ENCODE assay signal across 22 cellular contexts in the genomic region with DNA sequence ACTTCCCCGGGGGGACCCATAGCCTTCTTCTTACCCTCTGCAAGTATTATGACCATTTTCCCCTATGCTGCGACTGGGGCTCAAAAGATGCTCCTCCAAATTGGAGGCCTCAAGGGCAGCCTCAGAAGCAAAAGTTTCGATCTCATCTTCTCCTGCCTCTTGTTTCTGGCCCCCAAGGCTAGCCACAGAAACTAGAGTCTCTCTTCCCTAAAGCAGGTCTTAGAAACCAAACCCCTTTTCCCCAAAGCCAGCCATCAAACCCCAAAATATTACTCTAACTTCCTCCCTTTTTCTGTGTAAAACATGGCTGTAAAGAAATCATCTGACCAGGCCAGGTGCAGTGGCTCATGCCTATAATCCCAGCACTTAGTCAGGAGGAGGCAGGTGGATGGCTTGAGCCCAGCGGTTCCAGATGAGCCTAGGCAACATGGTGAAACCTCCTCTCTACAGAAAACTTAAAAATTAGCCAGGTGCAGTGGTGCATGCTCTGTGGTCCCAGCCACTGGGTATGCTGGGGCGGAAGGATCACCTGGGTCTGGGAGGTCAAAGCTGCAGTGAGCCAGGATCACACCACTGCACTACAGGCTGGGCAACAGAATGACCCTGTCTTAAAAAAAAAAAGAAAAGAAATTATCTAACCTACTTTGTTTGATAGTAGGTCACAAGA. TPM values are rescaled to one million over a fixed set of nuclear protein-coding genes. Genes with fewer than 3 reads are reported as not detected.
A peak's percentile ranks its signal among the peaks of the same experiment; 100 is the strongest.
DNase-seq lines count a peak whose midpoint lies in the region; ATAC-seq and TF ChIP-seq lines count a peak whose summit lies in the region.
"Had no signal": no experiment of that assay in that cellular context is flagged by ENCODE, and none has a peak within 500 bp of the region (broad histone marks: within the 10 kb centered on the region; RNA-seq: fewer than 3 reads in every experiment).

No MANE protein-coding gene starts in this region.

- CTCF ChIA-PET in activated CD4-positive, alpha-beta memory T cell treated with anti-CD3 and anti-CD28 coated beads, Interleukin-2, amount 10 ng/mL, durations not matched to agents 7 days and 5 days (lab: Charles Lee): no interaction called here

- POLR2A ChIA-PET in activated CD4-positive, alpha-beta memory T cell treated with anti-CD3 and anti-CD28 coated beads, Interleukin-2, amount 10 ng/mL, durations not matched to agents 7 days and 5 days (lab: Charles Lee): no interaction called here

- no peaks in the 10 kb centered on the region for H3K27me3 Mint-ChIP-seq in activated CD4-positive, alpha-beta memory T cell treated with anti-CD3 and anti-CD28 coated beads, Interleukin-2, amount 10 ng/mL, durations not matched to agents 7 days and 5 days
- H3K27me3 Mint-ChIP-seq: brain had no signal

- H3K9me3 Mint-ChIP-seq in activated CD4-positive, alpha-beta memory T cell treated with anti-CD3 and anti-CD28 coated beads, Interleukin-2, amount 10 ng/mL, durations not matched to agents 7 days and 5 days: no peaks in the 10 kb centered on the region
- H3K9me3 Mint-ChIP-seq: activated T-cell treated with anti-CD3 and anti-CD28 coated beads, Interleukin-2, amount 50 U/mL, for 4 hours had no signal

- H3K4me1 ChIP-seq in KMS-11 (ENCODE audit: low read depth, poor library complexity, severe bottlenecking) (peaks cover 30% of the 10 kb centered on the region), lower lobe of right lung (no peaks in the 10 kb centered on the region)
- H3K4me1 ChIP-seq: transverse colon had no signal

- H3K27me3 ChIP-seq in KMS-11 (ENCODE audit: insufficient read depth, low read depth) (no peaks in the 10 kb centered on the region), lower lobe of right lung (ENCODE audit: low read depth) (no peaks in the 10 kb centered on the region)
- H3K27me3 ChIP-seq: transverse colon had no signal

- peak overlapping the region; percentile 91 for H3K4me2 ChIP-seq in KMS-11
- H3K4me2 ChIP-seq: A549 had no signal

- H3K4me3 ChIP-seq in GM12865 (ENCODE audit: low read depth, low read length) (no peak overlapping the region), KMS-11 (IDR thresholded peaks at IDR 0.05; ENCODE audit: insufficient read depth, low read depth, low read length) (no peak overlapping the region), lower lobe of right lung (no peak overlapping the region)
- H3K4me3 ChIP-seq: A549, coronary artery, transverse colon had no signal

- no peak overlapping the region for H3K4me3 Mint-ChIP-seq in activated CD4-positive, alpha-beta memory T cell treated with anti-CD3 and anti-CD28 coated beads, Interleukin-2, amount 10 ng/mL, durations not matched to agents 7 days and 5 days
- H3K4me3 Mint-ChIP-seq: activated T-cell treated with anti-CD3 and anti-CD28 coated beads, Interleukin-2, amount 50 U/mL, for 4 hours; brain; nephron progenitor cell had no signal

- no peaks in the 10 kb centered on the region for H3K36me3 ChIP-seq in KMS-11 (ENCODE audit: insufficient read depth)
- H3K36me3 ChIP-seq in lower lobe of right lung: no peaks in the 10 kb centered on the region
- H3K36me3 ChIP-seq: transverse colon had no signal

- no peaks in the 10 kb centered on the region for H3K79me2 ChIP-seq in KMS-11 (ENCODE audit: insufficient read depth, low read depth)

- ATAC-seq in GM19468 (IDR thresholded peaks at IDR 0.05; ENCODE audit: extremely low read depth, unreplicated experiment): peak; percentile 68
- ATAC-seq in HG02870 (IDR thresholded peaks at IDR 0.05; ENCODE audit: unreplicated experiment): peak; percentile 57
- no peak for ATAC-seq in lower lobe of right lung
- ATAC-seq: A549; activated naive CD4-positive, alpha-beta T cell treated with anti-CD3 and anti-CD28 coated beads, Interleukin-2, amount 50 U/mL, for 72 hours; activated T-cell treated with anti-CD3 and anti-CD28 coated beads, Interleukin-2, amount 50 U/mL, for 4 hours had no signal

- H2AFZ ChIP-seq in KMS-11 (ENCODE audit: low read depth): peak overlapping the region; percentile 13; the same call in 1 of the 2 replicates

- H3K4me1 Mint-ChIP-seq in activated CD4-positive, alpha-beta memory T cell treated with anti-CD3 and anti-CD28 coated beads, Interleukin-2, amount 10 ng/mL, durations not matched to agents 7 days and 5 days: peaks cover 4% of the 10 kb centered on the region

- intact Hi-C loops in lower lobe of right lung (cut with DNase I): no loop called here

- H3K27ac Mint-ChIP-seq in activated CD4-positive, alpha-beta memory T cell treated with anti-CD3 and anti-CD28 coated beads, Interleukin-2, amount 10 ng/mL, durations not matched to agents 7 days and 5 days: no peak overlapping the region
- H3K27ac Mint-ChIP-seq: brain, nephron progenitor cell had no signal

- H3K9me3 ChIP-seq in lower lobe of right lung: no peaks in the 10 kb centered on the region
- H3K9me3 ChIP-seq: A549, transverse colon had no signal

- DNase-seq in GM12865 (ENCODE audit: low read depth): peak; percentile 56
- no peak for DNase-seq in SHP77 (lab: John Stamatoyannopoulos, UW)
- no peak for DNase-seq in DMS 273 (lab: John Stamatoyannopoulos, UW; ENCODE audit: unreplicated experiment)
- DNase-seq in activated CD4-positive, alpha-beta memory T cell treated with anti-CD3 and anti-CD28 coated beads, Interleukin-2, amount 10 ng/mL, durations not matched to agents 7 days and 5 days: no peak
- DNase-seq in lower lobe of right lung: no peak
- DNase-seq: activated T-cell treated with anti-CD3 and anti-CD28 coated beads, Interleukin-2, amount 50 U/mL, for 4 hours; foreskin melanocyte; NCI-H1694 treated with DMSO at 0.1 percent for 48 hours; NCI-H345; nephron progenitor cell; NK-92 treated with Interleukin-12 subunit alpha and Interleukin-12 subunit beta, amount 100 ng/mL, for 24 hours; retina; stimulated activated CD4-positive, alpha-beta T cell treated with anti-CD3 and anti-CD28 coated beads, Interleukin-15, amount 100 ng/mL, for 24 hours; stimulated activated naive CD4-positive, alpha-beta T cell treated with Interleukin-2 at 50 U/mL for 16 hours; transverse colon had no signal

- TF ChIP-seq CTCF in GM12865 (IDR thresholded peaks at IDR 0.05; ENCODE audit: insufficient read depth, low read depth, low read length, missing control alignments) (no peak), KMS-11 (conservative IDR thresholded peaks at IDR 0.05; ENCODE audit: low read depth, low read length) (no peak), lower lobe of right lung (IDR thresholded peaks at IDR 0.05) (no peak)

- no peak overlapping the region for H3K9ac ChIP-seq in KMS-11

- H3K36me3 Mint-ChIP-seq in activated CD4-positive, alpha-beta memory T cell treated with anti-CD3 and anti-CD28 coated beads, Interleukin-2, amount 10 ng/mL, durations not matched to agents 7 days and 5 days (ENCODE audit: low read depth): no peaks in the 10 kb centered on the region
- H3K36me3 Mint-ChIP-seq: activated naive CD4-positive, alpha-beta T cell treated with anti-CD3 and anti-CD28 coated beads, Interleukin-2, amount 50 U/mL, for 72 hours; brain had no signal

- peak overlapping the region; percentile 52 for H3K27ac ChIP-seq in KMS-11
- H3K27ac ChIP-seq in lower lobe of right lung: no peak overlapping the region
- H3K27ac ChIP-seq: A549, coronary artery, transverse colon had no signal

- no peaks in the 10 kb centered on the region for H4K20me1 ChIP-seq in KMS-11 (ENCODE audit: insufficient read depth)

RNA-seq across cellular contexts. Expression of a gene that starts 36.7 kb away (rescaled TPM):
- total RNA-seq in activated CD4-positive, alpha-beta memory T cell treated with anti-CD3 and anti-CD28 coated beads, Interleukin-2, amount 10 ng/mL, durations not matched to agents 7 days and 5 days: 10 to 100 TPM; 46.5 to 51.1 TPM
- 125 TPM for total RNA-seq in lower lobe of right lung

RNA-seq across cellular contexts. Expression of a gene that starts 54.5 kb away (rescaled TPM):
- 10 to 100 TPM; 66.9 to 67.5 TPM for total RNA-seq in activated CD4-positive, alpha-beta memory T cell treated with anti-CD3 and anti-CD28 coated beads, Interleukin-2, amount 10 ng/mL, durations not matched to agents 7 days and 5 days
- 2.7 TPM for total RNA-seq in lower lobe of right lung

Comparison
In these comparisons a context has a peak if more than half of its experiments do, and no peak if none do; other contexts are left out.
1. ATAC-seq: peak in GM19468 (single experiment) and HG02870 (single experiment); none in lower lobe of right lung (0 of 2).
2. RNA of a gene that starts 54.5 kb away (total RNA-seq): 66.9 to 67.5 TPM in activated CD4-positive, alpha-beta memory T cell treated with anti-CD3 and anti-CD28 coated beads, Interleukin-2, amount 10 ng/mL, durations not matched to agents 7 days and 5 days; 2.7 TPM in lower lobe of right lung (single experiment); every median in the first group is over 10 times any median in the second.